Comparison of ENCODE assay signal across 9 cellular contexts in genomic region chr12:102702447-102703114, GRCh38.
DNase-seq lines count a peak whose midpoint lies in the region; ATAC-seq and TF ChIP-seq lines count a peak whose summit lies in the region.
"Had no signal": no experiment of that assay in that cellular context is flagged by ENCODE, and none has a peak within 500 bp of the region (broad histone marks: within the 10 kb centered on the region; RNA-seq: fewer than 3 reads in every experiment).

No MANE protein-coding gene starts in this region.

- peak; percentile 69 for TF ChIP-seq CTCF in AG04450 (IDR thresholded peaks at IDR 0.05; ENCODE audit: low read depth, low read length)
- TF ChIP-seq CTCF in PC-3 (conservative IDR thresholded peaks at IDR 0.05; ENCODE audit: low read depth, low read length) = peak; percentile 58
- peak in 2 of 3 experiments; percentile 31 to 42 for TF ChIP-seq CTCF in vagina (IDR thresholded peaks at IDR 0.05)

- no peak overlapping the region for H3K9ac ChIP-seq in PC-3 (ENCODE audit: low read length)

- no peaks in the 10 kb centered on the region for H3K4me1 Mint-ChIP-seq in memory B cell
- H3K4me1 Mint-ChIP-seq: IgD-negative memory B cell had no signal

- H3K9me3 Mint-ChIP-seq in memory B cell = no peaks in the 10 kb centered on the region
- H3K9me3 Mint-ChIP-seq: IgD-negative memory B cell had no signal

- POLR2A ChIA-PET in AG04450 (lab: Yijun Ruan, JAX) (no interaction called here), PC-3 (lab: Charles Lee; ENCODE audit: unreplicated experiment) (interaction anchor here (0.7 kb wide), 1 partner anchor 116 kb away, joined by 6 read pairs; no protein-coding TSS in a partner anchor)

- H3K4me2 ChIP-seq in PC-3 (ENCODE audit: low read length) = no peak overlapping the region

- H3K79me2 ChIP-seq in PC-3 (ENCODE audit: low read length) = no peaks in the 10 kb centered on the region

- H3K27me3 ChIP-seq in AG04450 (ENCODE audit: control insufficient read depth, insufficient read depth, low read length) (no peaks in the 10 kb centered on the region), PC-3 (ENCODE audit: low read length) (no peaks in the 10 kb centered on the region), vagina (no peaks in the 10 kb centered on the region)

- H3K9me2 ChIP-seq in PC-3 (replicated peaks; ENCODE audit: low read length) = no peaks in the 10 kb centered on the region

- H3K36me3 ChIP-seq in PC-3 (ENCODE audit: low read depth, low read length) (no peaks in the 10 kb centered on the region), vagina (no peaks in the 10 kb centered on the region)

- H3K4me3 Mint-ChIP-seq in memory B cell = no peak overlapping the region
- H3K4me3 Mint-ChIP-seq: IgD-negative memory B cell had no signal

- TF ChIP-seq POLR2A in vagina (IDR thresholded peaks at IDR 0.05) = no peak

- no peaks in the 10 kb centered on the region for H3K36me3 Mint-ChIP-seq in memory B cell
- H3K36me3 Mint-ChIP-seq: IgD-negative memory B cell had no signal

- DNase-seq in AG04450 (ENCODE audit: low read depth, low spot score) (peak; percentile 27), ELR (ENCODE audit: low read depth) (peak; percentile 74), PC-3 (peak; percentile 25), dedifferentiated amniotic fluid mesenchymal stem cell (ENCODE audit: extremely low spot score) (peak; percentile 50), memory B cell (ENCODE audit: low spot score in 2 of 2) (peak; percentile 26 to 60), vagina (ENCODE audit: extremely low spot score in 2 of 2) (no peak)

- no peak overlapping the region for H3K4me3 ChIP-seq in AG04450 (ENCODE audit: low read depth, low read length)
- no peak overlapping the region for H3K4me3 ChIP-seq in PC-3 (ENCODE audit: low read length)
- no peak overlapping the region for H3K4me3 ChIP-seq in vagina

- H4K20me1 ChIP-seq in PC-3 (ENCODE audit: low read length) = no peaks in the 10 kb centered on the region

- no peaks in the 10 kb centered on the region for H3F3A ChIP-seq in PC-3 (ENCODE audit: low read length, unreplicated experiment)

- intact Hi-C loops in PC-3 (cut with micrococcal nuclease) = no loop called here
- intact Hi-C loops in vagina (cut with DNase I) = no loop called here

- H3K27me3 Mint-ChIP-seq in memory B cell = peaks cover 8% of the 10 kb centered on the region

- peak; percentile 67 for ATAC-seq in HG03064 (IDR thresholded peaks at IDR 0.05; ENCODE audit: low read depth, unreplicated experiment)
- no peak for ATAC-seq in PC-3
- ATAC-seq in memory B cell (ENCODE audit: low read depth) = peak; percentile 70
- no peak for ATAC-seq in HG03442 (IDR thresholded peaks at IDR 0.05; ENCODE audit: unreplicated experiment)

- no TSS peak for BruUV-seq in PC-3 (replicated peaks; lab: Mats Ljungman, UMichigan)

- H3K9me3 ChIP-seq in AG04450 (ENCODE audit: control insufficient read depth, insufficient read depth, low read length) = no peaks in the 10 kb centered on the region
- no peaks in the 10 kb centered on the region for H3K9me3 ChIP-seq in PC-3 (ENCODE audit: low read length)
- H3K9me3 ChIP-seq in vagina = no peaks in the 10 kb centered on the region

- CTCF ChIA-PET in AG04450 (lab: Charles Lee) = interaction anchor here (0.6 to 2.4 kb wide), 50 partner anchors 8 to 929 kb away, joined by 3 to 62 read pairs (median 4); no protein-coding TSS in a partner anchor
- CTCF ChIA-PET in PC-3 (lab: Charles Lee) = interaction anchor here (0.6 to 0.7 kb wide), 2 partner anchors 60 to 607 kb away, joined by 3 read pairs; no protein-coding TSS in a partner anchor

- H3K4me1 ChIP-seq in PC-3 (ENCODE audit: insufficient read depth, low read length) (no peaks in the 10 kb centered on the region), vagina (no peaks in the 10 kb centered on the region)

- no peak overlapping the region for H3K27ac Mint-ChIP-seq in memory B cell
- H3K27ac Mint-ChIP-seq: IgD-negative memory B cell had no signal

- H3K27ac ChIP-seq in AG04450 (ENCODE audit: low read depth, low read length) (no peak overlapping the region), PC-3 (ENCODE audit: low read length) (no peak overlapping the region), vagina (no peak overlapping the region)

- no peak overlapping the region for H2AFZ ChIP-seq in PC-3 (ENCODE audit: low read length)

Comparison
In these comparisons a context has a peak if more than half of its experiments do, and no peak if none do; other contexts are left out.
1. DNase-seq: peak in AG04450 (single experiment), ELR (single experiment), PC-3 (single experiment), dedifferentiated amniotic fluid mesenchymal stem cell (single experiment) and memory B cell (2 of 2); none in vagina (0 of 2).
2. ATAC-seq: peak in HG03064 (single experiment) and memory B cell (single experiment); none in PC-3 (single experiment) and HG03442 (single experiment).
3. Peak in every context shown above with its lines, with median percentiles within 50 percentile points of each other: CTCF ChIP-seq.